In genomic region chr13:39335721-39336120, GRCh38 we compare ENCODE assay signal across 17 cellular contexts.
"Had no signal": no experiment of that assay in that cellular context is flagged by ENCODE, and none has a peak within 500 bp of the region (broad histone marks: within the 10 kb centered on the region; RNA-seq: fewer than 3 reads in every experiment).

No MANE protein-coding gene starts in this region.

- H3K36me3 ChIP-seq: neural progenitor cell, right lobe of liver, suprapubic skin had no signal

- H3K4me3 ChIP-seq: dorsolateral prefrontal cortex, lung, neural progenitor cell, right lobe of liver, suprapubic skin had no signal

- DNase-seq: cortex of kidney; dorsolateral prefrontal cortex; effector CD4-positive, alpha-beta T cell; hypothalamus; immature natural killer cell; naive B cell; right lobe of liver; small intestine; stimulated activated CD4-positive, alpha-beta T cell treated with anti-CD3 and anti-CD28 coated beads, Interleukin-15, amount 100 ng/mL, for 24 hours; stimulated activated CD4-positive, alpha-beta T cell treated with anti-CD3 and anti-CD28 coated beads, Interleukin-2, amount 100 ng/mL, for 48 hours; stimulated activated naive B cell treated with anti-CD40 and anti-IgM and Interleukin-4, amounts not matched to agents 10 μg/mL and 1 μg/mL and 100 μg/mL, for 72 hours; trophoblast cell had no signal

- H3K4me1 ChIP-seq: parathyroid adenoma, right lobe of liver, suprapubic skin had no signal

- H3K27ac ChIP-seq: dorsolateral prefrontal cortex, neural progenitor cell, parathyroid adenoma, right lobe of liver, suprapubic skin had no signal

- H3K9me3 ChIP-seq: right lobe of liver, suprapubic skin had no signal

- ATAC-seq: left lobe of liver; right lobe of liver; stimulated activated naive B cell treated with anti-CD40 and anti-IgM and Interleukin-4, amounts not matched to agents 10 μg/mL and 1 μg/mL and 100 μg/mL, for 72 hours had no signal
